In genomic region chr2:73716518-73717250, GRCh38 we compare ENCODE assay signal across 11 cellular contexts. TPM values are rescaled to one million over a fixed set of nuclear protein-coding genes. Genes with fewer than 3 reads are reported as not detected.
A peak's percentile ranks its signal among the peaks of the same experiment; 100 is the strongest.
DNase-seq lines count a peak whose midpoint lies in the region; ATAC-seq and TF ChIP-seq lines count a peak whose summit lies in the region.
"Had no signal": no experiment of that assay in that cellular context is flagged by ENCODE, and none has a peak within 500 bp of the region (broad histone marks: within the 10 kb centered on the region; RNA-seq: fewer than 3 reads in every experiment).

No MANE protein-coding gene starts in this region.

- ATAC-seq in SK-N-SH treated with all-trans-retinoic acid at 6 μM for 48 hours, result peak; percentile 51

- H3K36me3 ChIP-seq in rectal smooth muscle tissue (ENCODE audit: control insufficient read depth, insufficient read depth, low read length), result no peaks in the 10 kb centered on the region

- no peak for TF ChIP-seq CTCF in fibroblast of villous mesenchyme (IDR thresholded peaks at IDR 0.05; ENCODE audit: insufficient read depth, low read depth, low read length)

- no peaks in the 10 kb centered on the region for H3K27me3 ChIP-seq in rectal smooth muscle tissue (ENCODE audit: control insufficient read depth, insufficient read depth, low read length)

- peak; percentile 49 for DNase-seq in HCEC 1CT
- DNase-seq in fibroblast of villous mesenchyme (ENCODE audit: low read depth), result peak; percentile 83
- no peak for DNase-seq in GM19240 (ENCODE audit: insufficient read length, low spot score)
- no peak for DNase-seq in superior temporal gyrus (ENCODE audit: extremely low spot score)
- DNase-seq in ecto neural progenitor cell (ENCODE audit: low spot score), result no peak
- DNase-seq in NCI-H146 treated with DMSO at 0.1 percent for 48 hours (lab: John Stamatoyannopoulos, UW; ENCODE audit: unreplicated experiment), result no peak
- DNase-seq: activated CD4-positive, alpha-beta T cell treated with anti-CD3 and anti-CD28 coated beads, Interleukin-2, amount 50 U/mL, for 4 hours; GDM1 had no signal

- peak overlapping the region; percentile 25 for H3K4me3 ChIP-seq in fibroblast of villous mesenchyme (ENCODE audit: low read depth, low read length)
- H3K4me3 ChIP-seq in rectal smooth muscle tissue (ENCODE audit: low read length), result peak overlapping the region; percentile 12

- H3K9ac ChIP-seq in rectal smooth muscle tissue (ENCODE audit: low read length), result no peak overlapping the region

- H3K4me1 ChIP-seq in rectal smooth muscle tissue (ENCODE audit: control insufficient read depth, insufficient read depth, low read length), result no peaks in the 10 kb centered on the region

- H3K27ac ChIP-seq in rectal smooth muscle tissue (ENCODE audit: low read depth, low read length), result peak overlapping the region; percentile 44
- H3K27ac ChIP-seq: RWPE1 had no signal

TF ChIP-seq in SK-N-SH treated with all-trans-retinoic acid at 6 μM for 48 hours, 23 proteins besides CTCF, POLR2A, EP300 and RAD21:
- no peak for TF ChIP-seq ZFP30 (CRISPR knock-in tag; IDR thresholded peaks at IDR 0.05)
- TF ChIP-seq ISL1 (CRISPR knock-in tag; IDR thresholded peaks at IDR 0.05), result no peak
- no peak for TF ChIP-seq CREB5 (CRISPR knock-in tag; IDR thresholded peaks at IDR 0.05; ENCODE audit: low read depth)
- TF ChIP-seq ZFP3 (CRISPR knock-in tag; IDR thresholded peaks at IDR 0.05), result no peak
- no peak for TF ChIP-seq OSR1 (CRISPR knock-in tag; IDR thresholded peaks at IDR 0.05)
- no peak for TF ChIP-seq CSDC2 (CRISPR knock-in tag; IDR thresholded peaks at IDR 0.05)
- TF ChIP-seq BACH2 (CRISPR knock-in tag; IDR thresholded peaks at IDR 0.05; ENCODE audit: borderline replicate concordance), result no peak
- no peak for TF ChIP-seq RARB (CRISPR knock-in tag; IDR thresholded peaks at IDR 0.05)
- TF ChIP-seq TSHZ2 (CRISPR knock-in tag; IDR thresholded peaks at IDR 0.05), result no peak
- TF ChIP-seq POU6F1 (CRISPR knock-in tag; IDR thresholded peaks at IDR 0.05; ENCODE audit: borderline replicate concordance, low read depth), result no peak
- no peak for TF ChIP-seq ZNF70 (CRISPR knock-in tag; IDR thresholded peaks at IDR 0.05)
- TF ChIP-seq CSRNP3 (CRISPR knock-in tag; IDR thresholded peaks at IDR 0.05), result no peak
- TF ChIP-seq ESRRG (CRISPR knock-in tag; IDR thresholded peaks at IDR 0.05), result no peak
- TF ChIP-seq ARNTL (CRISPR knock-in tag; IDR thresholded peaks at IDR 0.05; ENCODE audit: borderline replicate concordance, low read depth), result no peak
TF ChIP-seq in SK-N-SH treated with all-trans-retinoic acid at 6 μM for 48 hours: peak in this region for 0.

RNA-seq across cellular contexts. Expression of gene TPRKB, which starts 20.5 kb away (rescaled TPM):
- 20.6 and 22.9 TPM in 2 replicates for total RNA-seq in fibroblast of villous mesenchyme

Comparison
In these comparisons a context has a peak if more than half of its experiments do, and no peak if none do; other contexts are left out.
1. DNase-seq: peak in HCEC 1CT (single experiment) and fibroblast of villous mesenchyme (single experiment); none in GM19240 (single experiment), superior temporal gyrus (single experiment), ecto neural progenitor cell (single experiment) and NCI-H146 treated with DMSO at 0.1 percent for 48 hours (single experiment).